In genomic region chr6:119224095-119224701, GRCh38 we compare ENCODE assay signal across 16 cellular contexts.
"Had no signal": no experiment of that assay in that cellular context is flagged by ENCODE, and none has a peak within 500 bp of the region (broad histone marks: within the 10 kb centered on the region; RNA-seq: fewer than 3 reads in every experiment).

No MANE protein-coding gene starts in this region.

- H3K27ac ChIP-seq: esophagus muscularis mucosa, gastroesophageal sphincter, heart right ventricle, tibial artery, WERI-Rb-1 had no signal

- H3K4me3 ChIP-seq: esophagus muscularis mucosa, gastroesophageal sphincter, heart right ventricle, tibial artery had no signal

- DNase-seq: activated CD4-positive, alpha-beta T cell treated with anti-CD3 and anti-CD28 coated beads, Interleukin-2, amount 50 U/mL, for 48 hours; activated gamma-delta T cell; effector CD8-positive, alpha-beta T cell; heart right ventricle; left ventricle myocardium superior; occipital lobe; stimulated activated CD4-positive, alpha-beta T cell treated with anti-CD3 and anti-CD28 coated beads, Interleukin-12 subunit alpha, Interleukin-12 subunit beta, amount 100 ng/mL, for 4 hours; stimulated activated CD4-positive, alpha-beta T cell treated with anti-CD3 and anti-CD28 coated beads, Interleukin-1b, Interleukin-23, amount 100 ng/mL, for 48 hours; stimulated activated naive CD4-positive, alpha-beta T cell treated with Interleukin-2 at 50 U/mL for 16 hours; tibial artery; WERI-Rb-1 had no signal

- H3K27me3 Mint-ChIP-seq: activated naive CD4-positive, alpha-beta T cell treated with anti-CD3 and anti-CD28 coated beads, Interleukin-2, amount 50 U/mL, for 24 hours; memory B cell had no signal

- H3K27ac Mint-ChIP-seq: activated naive CD4-positive, alpha-beta T cell treated with anti-CD3 and anti-CD28 coated beads, Interleukin-2, amount 50 U/mL, for 24 hours; memory B cell had no signal

- H3K9me3 ChIP-seq: esophagus muscularis mucosa, gastroesophageal sphincter, heart right ventricle, tibial artery had no signal

- H3K27me3 ChIP-seq: esophagus muscularis mucosa, gastroesophageal sphincter, heart right ventricle, tibial artery had no signal

- H3K4me1 Mint-ChIP-seq: activated naive CD4-positive, alpha-beta T cell treated with anti-CD3 and anti-CD28 coated beads, Interleukin-2, amount 50 U/mL, for 24 hours; memory B cell had no signal

- H3K4me3 Mint-ChIP-seq: activated naive CD4-positive, alpha-beta T cell treated with anti-CD3 and anti-CD28 coated beads, Interleukin-2, amount 50 U/mL, for 24 hours; memory B cell had no signal

- ATAC-seq: gastroesophageal sphincter, heart right ventricle, left ventricle myocardium superior had no signal

- H3K9me3 Mint-ChIP-seq: activated naive CD4-positive, alpha-beta T cell treated with anti-CD3 and anti-CD28 coated beads, Interleukin-2, amount 50 U/mL, for 24 hours; memory B cell had no signal

- H3K36me3 ChIP-seq: esophagus muscularis mucosa, gastroesophageal sphincter, heart right ventricle, tibial artery, WERI-Rb-1 had no signal

- H3K4me1 ChIP-seq: esophagus muscularis mucosa, heart right ventricle had no signal

- FAIRE-seq: endothelial cell of umbilical vein had no signal
